Comparison of ENCODE assay signal across 15 cellular contexts in genomic region chr2:232613538-232614134, GRCh38. TPM values are rescaled to one million over a fixed set of nuclear protein-coding genes. Genes with fewer than 3 reads are reported as not detected.
A peak's percentile ranks its signal among the peaks of the same experiment; 100 is the strongest.
DNase-seq lines count a peak whose midpoint lies in the region; ATAC-seq, FAIRE-seq and TF ChIP-seq lines count a peak whose summit lies in the region.
"Had no signal": no experiment of that assay in that cellular context is flagged by ENCODE, and none has a peak within 500 bp of the region (broad histone marks: within the 10 kb centered on the region; RNA-seq: fewer than 3 reads in every experiment).

No MANE protein-coding gene starts in this region.

- H3K4me3 ChIP-seq in HepG2 (replicated peaks in 1 of 3; ENCODE audit: insufficient read depth in 1 of 3, low read depth in 2 of 3, low read length in 3 of 3) (no peak overlapping the region), right lobe of liver (no peak overlapping the region), GM12878 (no peak overlapping the region), kidney (ENCODE audit: low read length in 2 of 2) (no peak overlapping the region), transverse colon (no peak overlapping the region)

- H3K9me3 ChIP-seq in HepG2 (ENCODE audit: low read length) (no peaks in the 10 kb centered on the region), right lobe of liver (no peaks in the 10 kb centered on the region), GM12878 (replicated peaks; ENCODE audit: control insufficient read depth, insufficient read depth, low read length) (no peaks in the 10 kb centered on the region), kidney (ENCODE audit: control insufficient read depth in 1 of 2, low read length in 2 of 2) (no peaks in the 10 kb centered on the region), transverse colon (no peaks in the 10 kb centered on the region)

- WGBS in HepG2 (ENCODE audit: low lambda C conversion rate), result 49% methylated on average over 3 of the region's 3 CpGs
- WGBS in right lobe of liver (ENCODE audit: insufficient coverage, low coverage, low lambda C conversion rate, missing lambda C conversion rate), result 45% methylated on average over 3 of the region's 3 CpGs
- 34% methylated on average over 3 of the region's 3 CpGs for WGBS in GM12878 (ENCODE audit: insufficient coverage, insufficient replicate concordance, low lambda C conversion rate, missing lambda C conversion rate)
- 45 to 65% methylated on average over 2 to 3 of the region's 3 CpGs for WGBS in transverse colon (ENCODE audit: low coverage in 1 of 2), 2 donors

- FAIRE-seq in HepG2 (lab: Jason Lieb, UNC) (peak; percentile 43), GM12878 (lab: Jason Lieb, UNC) (no peak), kidney (lab: Jason Lieb, UNC) (peak; percentile 38), urothelium cell line (lab: Jason Lieb, UNC) (peak; percentile 85)
- FAIRE-seq: H54 had no signal

- in situ Hi-C loops in HepG2 (cut with HindIII; ENCODE audit: extremely low pct_ligation_motif_present, low pct_unique_long_range_greater_than_20kb), result no loop called here
- in situ Hi-C loops in GM12878 (cut with MboI), result no loop called here
- in situ Hi-C loops in transverse colon (cut with MboI; ENCODE audit: low pct_ligation_motif_present in 1 of 4, low pct_unique_long_range_greater_than_20kb in 1 of 4, low sequenced_read_pairs in 3 of 4), result loop anchor here in 2 of 4 donors (25.0 kb wide), 1 partner anchor 624 kb away; no protein-coding TSS in a partner anchor

- TF ChIP-seq CTCF in HepG2 (CRISPR knock-in tag; IDR thresholded peaks at IDR 0.05), result no peak
- no peak for TF ChIP-seq CTCF in right lobe of liver (IDR thresholded peaks at IDR 0.05)
- no peak for TF ChIP-seq CTCF in GM12878 (IDR thresholded peaks at IDR 0.05 in 2 of 3, conservative IDR thresholded peaks at IDR 0.05 in 1 of 3; ENCODE audit: control insufficient read depth in 2 of 3, extremely low read depth in 1 of 3, insufficient read depth in 1 of 3, low read depth in 3 of 3, low read length in 3 of 3)
- no peak for TF ChIP-seq CTCF in kidney (IDR thresholded peaks at IDR 0.05; ENCODE audit: borderline replicate concordance, extremely low read depth, insufficient read depth)
- TF ChIP-seq CTCF in transverse colon (IDR thresholded peaks at IDR 0.05), result no peak

- no peaks in the 10 kb centered on the region; the same call in 1 of the 2 replicates for H3K4me1 ChIP-seq in HepG2 (ENCODE audit: insufficient read depth, low read length)
- no peaks in the 10 kb centered on the region for H3K4me1 ChIP-seq in right lobe of liver
- no peaks in the 10 kb centered on the region for H3K4me1 ChIP-seq in GM12878 (ENCODE audit: control insufficient read depth, insufficient read depth, low read length)
- H3K4me1 ChIP-seq in kidney (ENCODE audit: control insufficient read depth in 1 of 2, insufficient read depth in 1 of 2, low read depth in 1 of 2, low read length in 2 of 2), result no peaks in the 10 kb centered on the region
- H3K4me1 ChIP-seq in transverse colon, result no peaks in the 10 kb centered on the region

- H3K4me2 ChIP-seq in HepG2 (ENCODE audit: low read depth, low read length) (no peak overlapping the region), GM12878 (ENCODE audit: control insufficient read depth, insufficient read depth) (no peak overlapping the region)

- TF ChIP-seq EP300 in HepG2 (IDR thresholded peaks at IDR 0.05; ENCODE audit: low read depth in 2 of 2, low read length in 2 of 2) (no peak), HepG2 (CRISPR knock-in tag; IDR thresholded peaks at IDR 0.05; ENCODE audit: borderline replicate concordance) (no peak), GM12878 (IDR thresholded peaks at IDR 0.05; ENCODE audit: borderline replicate concordance in 1 of 2, control insufficient read depth in 1 of 2, low read depth in 2 of 2, low read length in 2 of 2) (no peak), transverse colon (IDR thresholded peaks at IDR 0.05; ENCODE audit: low read depth) (no peak)

- ATAC-seq in HepG2, result no peak
- no peak for ATAC-seq in right lobe of liver
- ATAC-seq in GM12878, result no peak
- ATAC-seq: CD8-positive, alpha-beta T cell; HCT116 had no signal

- CTCF ChIA-PET in HepG2 (lab: Yijun Ruan, JAX; ENCODE audit: low intra/inter-chr PET ratio, low total read pairs), result no interaction called here
- CTCF ChIA-PET in GM12878 (lab: Yijun Ruan, JAX), result interaction anchor here (1.7 kb wide), 1 partner anchor 641 kb away, joined by 5 read pairs; no protein-coding TSS in a partner anchor

- SMC1A ChIA-PET in GM12878 (lab: Charles Lee; ENCODE audit: uncharacterized antibody, unreplicated experiment), result interaction anchor here (0.5 kb wide), 1 partner anchor 11 kb away, joined by 3 read pairs; no protein-coding TSS in a partner anchor

- POLR2A ChIA-PET in HepG2 (lab: Yijun Ruan, JAX) (no interaction called here), GM12878 (lab: Charles Lee) (no interaction called here)

- no peaks in the 10 kb centered on the region for H3K36me3 ChIP-seq in HepG2 (replicated peaks in 1 of 2; ENCODE audit: control insufficient read depth in 1 of 2, insufficient read depth in 2 of 2, low read length in 2 of 2)
- H3K36me3 ChIP-seq in right lobe of liver, result no peaks in the 10 kb centered on the region
- no peaks in the 10 kb centered on the region for H3K36me3 ChIP-seq in GM12878 (ENCODE audit: control insufficient read depth in 2 of 2, insufficient read depth in 2 of 2, low read length in 1 of 2)
- H3K36me3 ChIP-seq in kidney (ENCODE audit: control insufficient read depth in 1 of 2, insufficient read depth in 2 of 2, low read length in 2 of 2), result no peaks in the 10 kb centered on the region
- H3K36me3 ChIP-seq in transverse colon, result no peaks in the 10 kb centered on the region

- DNase-seq in HepG2 (ENCODE audit: low spot score) (no peak), right lobe of liver (no peak), GM12878 (ENCODE audit: low read depth, low spot score) (no peak), kidney (no peak), urothelium cell line (ENCODE audit: low spot score) (no peak), SKM-1 (lab: John Stamatoyannopoulos, UW; ENCODE audit: unreplicated experiment) (no peak), transverse colon (no peak)
- no peak for DNase-seq in activated CD4-positive, alpha-beta T cell treated with anti-CD3 and anti-CD28 coated beads, Interleukin-2, amount 50 U/mL, for 1 hour
- DNase-seq: CD8-positive, alpha-beta T cell; COR-L47; DMS53 had no signal

- no peaks in the 10 kb centered on the region for H4K20me1 ChIP-seq in HepG2 (ENCODE audit: insufficient read depth, low read length)
- no peaks in the 10 kb centered on the region for H4K20me1 ChIP-seq in GM12878 (ENCODE audit: control insufficient read depth, insufficient read depth)

- H3K79me2 ChIP-seq in HepG2 (ENCODE audit: insufficient read depth, low read length), result no peaks in the 10 kb centered on the region
- H3K79me2 ChIP-seq in GM12878 (ENCODE audit: control insufficient read depth, insufficient read depth, low read length), result no peaks in the 10 kb centered on the region

- RAD21 ChIA-PET in GM12878 (lab: Charles Lee; ENCODE audit: unreplicated experiment), result no interaction called here

- no peak overlapping the region for H2AFZ ChIP-seq in HepG2 (ENCODE audit: low read length)
- no peak overlapping the region for H2AFZ ChIP-seq in GM12878 (ENCODE audit: control insufficient read depth, low read depth, low read length)

- no peak overlapping the region for H3K27ac ChIP-seq in HepG2 (ENCODE audit: extremely low read length, insufficient read depth, low read length)
- no peak overlapping the region for H3K27ac ChIP-seq in right lobe of liver
- H3K27ac ChIP-seq in GM12878 (ENCODE audit: control insufficient read depth, insufficient read depth), result no peak overlapping the region
- H3K27ac ChIP-seq in kidney (ENCODE audit: low read depth in 2 of 2, low read length in 2 of 2), result no peak overlapping the region
- H3K27ac ChIP-seq in transverse colon, result no peak overlapping the region
- H3K27ac ChIP-seq: 22Rv1 had no signal

- H3K27me3 ChIP-seq in HepG2 (ENCODE audit: control insufficient read depth in 1 of 2, insufficient read depth in 2 of 2, low read length in 2 of 2) (peaks cover 0 to 5% of the 10 kb centered on the region in 2 experiments; a peak in 1 of 5 replicates), right lobe of liver (no peaks in the 10 kb centered on the region), GM12878 (replicated peaks in 1 of 2; ENCODE audit: control insufficient read depth in 2 of 2, insufficient read depth in 2 of 2, low read length in 1 of 2) (no peaks in the 10 kb centered on the region), transverse colon (no peaks in the 10 kb centered on the region)

- no peak overlapping the region for H3K9ac ChIP-seq in HepG2 (ENCODE audit: insufficient read depth, low read depth, low read length)
- no peak overlapping the region for H3K9ac ChIP-seq in GM12878 (ENCODE audit: control insufficient read depth, insufficient read depth, low read length)
- peak overlapping the region in 1 of 2 donors; percentile 5 for H3K9ac ChIP-seq in kidney (ENCODE audit: low read length in 2 of 2)

- no TSS peak for BruUV-seq in HepG2 (replicated peaks; lab: Mats Ljungman, UMichigan)
- BruUV-seq in GM12878 (replicated peaks; lab: Mats Ljungman, UMichigan), result no TSS peak

- no peak for TF ChIP-seq POLR2A in HepG2 (IDR thresholded peaks at IDR 0.05; ENCODE audit: insufficient read depth in 1 of 2, low read depth in 2 of 2, low read length in 2 of 2)
- TF ChIP-seq POLR2A in right lobe of liver (IDR thresholded peaks at IDR 0.05), result no peak
- TF ChIP-seq POLR2A in GM12878 (IDR thresholded peaks at IDR 0.05; ENCODE audit: low read depth, low read length), result no peak
- no peak for TF ChIP-seq POLR2A in transverse colon (IDR thresholded peaks at IDR 0.05)

- TF ChIP-seq RAD21 in HepG2 (CRISPR knock-in tag; IDR thresholded peaks at IDR 0.05) (no peak), GM12878 (IDR thresholded peaks at IDR 0.05; ENCODE audit: insufficient read depth, low read depth, low read length) (no peak)

- intact Hi-C loops in HepG2 (cut with micrococcal nuclease; ENCODE audit: unreplicated experiment), result no loop called here
- intact Hi-C loops in right lobe of liver (cut with DNase I), result no loop called here
- intact Hi-C loops in GM12878 (cut with micrococcal nuclease; ENCODE audit: unreplicated experiment), result no loop called here
- intact Hi-C loops in kidney (cut with DNase I), result no loop called here
- intact Hi-C loops in transverse colon (cut with DNase I; ENCODE audit: low total_unique reads), result loop anchor here (10.0 kb wide), 1 partner anchor 631 kb away; no protein-coding TSS in a partner anchor

RNA-seq across cellular contexts. Expression of gene EFHD1, which starts 19.8 kb away (rescaled TPM):
- total RNA-seq in HepG2 (2016; rRNA removed; fragmentation: Illumina TruSeq; extraction: Trizol) (0.09 and 0.17 TPM in 2 replicates), right lobe of liver (10 to 100 TPM in 4 of 6 experiments, 1 to 10 TPM in 2; 7.3 to 30.3 (median 10.7) TPM), GM12878 (2014; rRNA removed) (not detected in 2 replicates), GM12878 (2014; rRNA removed; fragmentation: Illumina TruSeq; extraction: Trizol) (not detected in 2 replicates), GM12878 (2021) (0.19 TPM in 1 of 2 replicates, not detected in the other), kidney (129 TPM), transverse colon (1 to 10 TPM in 3 of 4 donors, not detected in 1; 1.6 to 6.1 (median 3.7) TPM)
- not detected in 2 replicates for total RNA-seq in HepG2 (2016; cell fraction: cytosol; rRNA removed; fragmentation: Illumina TruSeq; extraction: Trizol; ENCODE audit: low read depth)
- total RNA-seq in HepG2 (2016; cell fraction: insoluble cytoplasmic fraction; rRNA removed; fragmentation: Illumina TruSeq; extraction: Trizol), result 0.19 TPM in 1 of 2 replicates, not detected in the other
- total RNA-seq in HepG2 (2016; cell fraction: membrane; rRNA removed; fragmentation: Illumina TruSeq; extraction: Trizol), result 0.14 and 0.19 TPM in 2 replicates
- total RNA-seq in HepG2 (2016; cell fraction: nucleus; rRNA removed; fragmentation: Illumina TruSeq; extraction: Trizol), result 0.25 TPM in 1 of 2 replicates, not detected in the other
- polyA plus RNA-seq in HepG2 (2011; rRNA removed) (0.24 TPM in 1 of 2 replicates, not detected in the other), GM12878 (2011; rRNA removed) (not detected in 2 replicates), GM12878 (2014; fragmentation: Illumina TruSeq; extraction: Trizol) (0.07 TPM in 1 of 2 replicates, not detected in the other), GM12878 (2014; fragmentation: Nextera tagmentation; extraction: Ambion mirVana) (not detected), GM12878 (2014; rRNA removed) (not detected in 2 replicates), GM12878 (2016; fragmentation: Nextera tagmentation; extraction: Ambion mirVana) (not detected), kidney (ENCODE audit: insufficient read depth, low read depth, low replicate concordance) (280 TPM)
- 0.19 and 0.21 TPM in 2 replicates for polyA plus RNA-seq in HepG2 (2011; cell fraction: cytosol; rRNA removed)
- 0.19 TPM in 1 of 2 replicates, not detected in the other for polyA plus RNA-seq in HepG2 (2011; cell fraction: nucleus; rRNA removed)
- 0.51 and 0.62 TPM in 2 replicates for polyA plus RNA-seq in HepG2 (2012)
- not detected in 2 replicates for polyA plus RNA-seq in HepG2 (2016; cell fraction: cytosol; fragmentation: Illumina TruSeq; extraction: Trizol; ENCODE audit: low read depth)
- 0.23 and 0.31 TPM in 2 replicates for polyA plus RNA-seq in HepG2 (2016; cell fraction: insoluble cytoplasmic fraction; fragmentation: Illumina TruSeq; extraction: Trizol; ENCODE audit: low read depth)
- polyA plus RNA-seq in HepG2 (2016; cell fraction: membrane; fragmentation: Illumina TruSeq; extraction: Trizol; ENCODE audit: low read depth), result 0.17 and 0.29 TPM in 2 replicates
- polyA plus RNA-seq in HepG2 (2016; cell fraction: nucleus; fragmentation: Illumina TruSeq; extraction: Trizol; ENCODE audit: insufficient read depth, low read depth), result 0.20 TPM in 1 of 2 replicates, not detected in the other
- 0.16 and 0.32 TPM in 2 replicates for polyA minus RNA-seq in HepG2 (2011; rRNA and poly(A)+ RNA removed; ENCODE audit: low replicate concordance)
- not detected in 2 replicates for polyA minus RNA-seq in HepG2 (2011; cell fraction: cytosol; rRNA and poly(A)+ RNA removed)
- not detected in 2 replicates for polyA minus RNA-seq in HepG2 (2011; cell fraction: nucleus; rRNA and poly(A)+ RNA removed)
- total RNA-seq in GM12878 (2013; cell fraction: nucleolus; rRNA removed), result not detected in 2 replicates
- polyA plus RNA-seq in GM12878 (2011; ENCODE audit: low read depth), result not detected
- polyA plus RNA-seq in GM12878 (2011; cell fraction: cytosol; rRNA removed), result not detected in 2 replicates
- not detected in 2 replicates for polyA plus RNA-seq in GM12878 (2011; cell fraction: nucleus; rRNA removed)
- not detected in 2 replicates for polyA plus RNA-seq in GM12878 (2012)
- not detected in 2 replicates for polyA minus RNA-seq in GM12878 (2011; rRNA and poly(A)+ RNA removed)
- not detected in 2 replicates for polyA minus RNA-seq in GM12878 (2011; cell fraction: cytosol; rRNA and poly(A)+ RNA removed)
- not detected in 2 replicates for polyA minus RNA-seq in GM12878 (2011; cell fraction: nucleus; rRNA and poly(A)+ RNA removed)
- polyA plus RNA-seq: CD14-positive monocyte had no signal

Comparison
In these comparisons a context has a peak if more than half of its experiments do, and no peak if none do; other contexts are left out.
1. Of the 75 proteins assayed by ChIP-seq in both HepG2 and GM12878: peak only in HepG2: FOXK2 and ZNF207; only in GM12878: BCL3; in both: none; in neither: 71; mixed calls (peak in some experiments, not most) for 1.